In the genomic region with DNA sequence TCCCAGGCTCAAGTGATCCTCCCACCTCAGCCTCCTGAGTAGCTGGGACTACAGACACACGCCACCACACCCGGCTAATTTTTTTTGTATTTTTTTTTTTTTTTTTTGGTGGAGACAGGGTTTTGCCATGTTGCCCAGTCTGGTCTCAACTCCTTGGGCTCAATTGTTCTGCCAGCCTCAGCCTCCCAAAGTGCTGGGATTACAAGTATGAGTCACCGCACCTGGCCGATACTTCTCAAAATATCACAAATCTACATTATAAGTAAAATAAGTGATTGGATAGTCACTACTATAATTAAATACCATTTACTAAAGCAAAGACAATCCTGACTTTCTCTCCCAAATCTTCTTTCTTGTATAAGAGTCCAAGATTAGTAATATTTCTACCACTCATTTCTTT, we compare ENCODE assay signal across 1 cellular context.
A peak's percentile ranks its signal among the peaks of the same experiment; 100 is the strongest.
TF ChIP-seq lines count a peak whose summit lies in the region.

No MANE protein-coding gene starts in this region.

TF ChIP-seq in HEK293, 187 proteins besides CTCF, POLR2A, EP300 and RAD21:
- TF ChIP-seq ZNF362 (tag by site-specific recombination; IDR thresholded peaks at IDR 0.05) = peak; percentile 80
